8 cellular contexts compared by ENCODE assay signal in genomic region chr3:161854232-161854771, GRCh38.
DNase-seq lines count a peak whose midpoint lies in the region; ATAC-seq and TF ChIP-seq lines count a peak whose summit lies in the region.

No MANE protein-coding gene starts in this region.

- H3K4me1 ChIP-seq in HUES48 (ENCODE audit: control insufficient read depth, insufficient read depth, low read length), result no peaks in the 10 kb centered on the region
- H3K4me1 ChIP-seq in mesodermal cell (ENCODE audit: control insufficient read depth, insufficient read depth, low read length, poor library complexity, severe bottlenecking), result peaks cover 8% of the 10 kb centered on the region

- peak; percentile 44; the same call in 1 of the 2 replicates for TF ChIP-seq CTCF in WERI-Rb-1 (IDR thresholded peaks at IDR 0.05; ENCODE audit: low read depth, low read length)

- H3K4me3 ChIP-seq in HUES48 (ENCODE audit: low read depth, low read length), result no peak overlapping the region
- no peak overlapping the region for H3K4me3 ChIP-seq in WERI-Rb-1 (ENCODE audit: low read depth, low read length)
- H3K4me3 ChIP-seq in mesodermal cell (ENCODE audit: extremely low read depth, insufficient read depth, low read length, poor library complexity, severe bottlenecking), result no peak overlapping the region

- no peaks in the 10 kb centered on the region for H3K27me3 Mint-ChIP-seq in T-helper 2 cell treated with Interferon-gamma antibody and Interleukin-4, amounts not matched to agents 5 μg/mL and 100 μg/mL, for 36 hours (ENCODE audit: low read depth)

- H3K9me3 ChIP-seq in HUES48 (ENCODE audit: control insufficient read depth, insufficient read depth, low read length) (no peaks in the 10 kb centered on the region), WERI-Rb-1 (ENCODE audit: severe bottlenecking) (no peaks in the 10 kb centered on the region), mesodermal cell (ENCODE audit: control insufficient read depth, low read length) (no peaks in the 10 kb centered on the region)

- no peaks in the 10 kb centered on the region for H3K27me3 ChIP-seq in HUES48 (ENCODE audit: control insufficient read depth, insufficient read depth, low read length)
- no peaks in the 10 kb centered on the region for H3K27me3 ChIP-seq in WERI-Rb-1 (ENCODE audit: insufficient read depth, low read depth, severe bottlenecking)

- intact Hi-C loops in sciatic nerve (cut with DNase I), result no loop called here

- ATAC-seq in GM19455 (IDR thresholded peaks at IDR 0.05; ENCODE audit: unreplicated experiment) (peak; percentile 64), sciatic nerve (no peak)

- H3K27ac Mint-ChIP-seq in T-helper 2 cell treated with Interferon-gamma antibody and Interleukin-4, amounts not matched to agents 5 μg/mL and 100 μg/mL, for 36 hours, result no peak overlapping the region

- H3K4me1 Mint-ChIP-seq in T-helper 2 cell treated with Interferon-gamma antibody and Interleukin-4, amounts not matched to agents 5 μg/mL and 100 μg/mL, for 36 hours (ENCODE audit: low read depth), result no peaks in the 10 kb centered on the region

- H3K27ac ChIP-seq in HUES48 (ENCODE audit: low read depth, low read length) (peak overlapping the region; percentile 82), WERI-Rb-1 (no peak overlapping the region), mesodermal cell (ENCODE audit: low read depth, low read length, severe bottlenecking) (peak overlapping the region; percentile 90)

- DNase-seq in DMS53 (lab: John Stamatoyannopoulos, UW) (peak; percentile 96), WERI-Rb-1 (peak; percentile 39), NCI-H2029 treated with DMSO at 0.1 percent for 48 hours (lab: John Stamatoyannopoulos, UW) (no peak), sciatic nerve (ENCODE audit: low spot score) (no peak)
- DNase-seq in T-helper 2 cell treated with Interferon-gamma antibody and Interleukin-4, amounts not matched to agents 5 μg/mL and 100 μg/mL, for 36 hours (ENCODE audit: low spot score), result no peak

- H3K9ac ChIP-seq in HUES48 (ENCODE audit: low read depth, low read length), result no peak overlapping the region

- H3K36me3 ChIP-seq in HUES48 (ENCODE audit: control insufficient read depth, insufficient read depth, low read length) (no peaks in the 10 kb centered on the region), WERI-Rb-1 (no peaks in the 10 kb centered on the region), mesodermal cell (ENCODE audit: control insufficient read depth, insufficient read depth, low read length) (no peaks in the 10 kb centered on the region)

- no peaks in the 10 kb centered on the region for H3K36me3 Mint-ChIP-seq in T-helper 2 cell treated with Interferon-gamma antibody and Interleukin-4, amounts not matched to agents 5 μg/mL and 100 μg/mL, for 36 hours (ENCODE audit: low read depth)

- WGBS in mesodermal cell (ENCODE audit: insufficient coverage in 2 of 2), 2 experiments, result 69 to 82% methylated on average over 3 to 7 of the region's 7 CpGs

- H3K9me3 Mint-ChIP-seq in T-helper 2 cell treated with Interferon-gamma antibody and Interleukin-4, amounts not matched to agents 5 μg/mL and 100 μg/mL, for 36 hours, result no peaks in the 10 kb centered on the region

- no peak overlapping the region for H3K4me3 Mint-ChIP-seq in T-helper 2 cell treated with Interferon-gamma antibody and Interleukin-4, amounts not matched to agents 5 μg/mL and 100 μg/mL, for 36 hours

Comparison
In these comparisons a context has a peak if more than half of its experiments do, and no peak if none do; other contexts are left out.
1. DNase-seq: peak in DMS53 (single experiment) and WERI-Rb-1 (single experiment); none in NCI-H2029 treated with DMSO at 0.1 percent for 48 hours (single experiment), T-helper 2 cell treated with Interferon-gamma antibody and Interleukin-4, amounts not matched to agents 5 μg/mL and 100 μg/mL, for 36 hours (single experiment) and sciatic nerve (single experiment).